Comparison of ENCODE assay signal across 8 cellular contexts in genomic region chr2:241686649-241687425, GRCh38. TPM values are rescaled to one million over a fixed set of nuclear protein-coding genes. Genes with fewer than 3 reads are reported as not detected.
DNase-seq lines count a peak whose midpoint lies in the region; ATAC-seq and TF ChIP-seq lines count a peak whose summit lies in the region.

Gene DTYMK, minus strand, starts transcription at chr2:241686815. Its CDS starts 32 bp downstream, at chr2:241686783.

- peak; percentile 86 for TF ChIP-seq POLR2A in GM15510 (IDR thresholded peaks at IDR 0.05; ENCODE audit: borderline replicate concordance, extremely low read depth, insufficient read length)
- peak; percentile 68 for TF ChIP-seq POLR2A in prostate gland (IDR thresholded peaks at IDR 0.05)

- H3K27ac Mint-ChIP-seq in T-helper 1 cell treated with Interleukin-12 subunit alpha and Interleukin-12 subunit beta and Interleukin-4 antibody, amounts not matched to agents 30 μg/mL and 1 μg/mL, for 36 hours = peak within 1 kb of the TSS; percentile 94

- 0% methylated on average over 46 of the region's 102 CpGs for WGBS in prostate gland

- H3K9me3 ChIP-seq in prostate gland = no peaks in the 10 kb centered on the region

- DNase-seq in NCI-H1694 treated with DMSO at 0.1 percent for 48 hours (lab: John Stamatoyannopoulos, UW) = peak; percentile 95
- DNase-seq in amniotic stem cell (lab: John Stamatoyannopoulos, UW) = peak; percentile 94
- DNase-seq in left cardiac atrium = peak; percentile 98
- DNase-seq in prostate gland (ENCODE audit: low spot score) = peak; percentile 97
- peak; percentile 95 for DNase-seq in ureter (ENCODE audit: low spot score)

- H3K27ac ChIP-seq in prostate gland = peak within 1 kb of the TSS; percentile 87 to 90

- H3K27me3 Mint-ChIP-seq in T-helper 1 cell treated with Interleukin-12 subunit alpha and Interleukin-12 subunit beta and Interleukin-4 antibody, amounts not matched to agents 30 μg/mL and 1 μg/mL, for 36 hours (ENCODE audit: low read depth) = no peaks in the 10 kb centered on the region

- no peaks in the 10 kb centered on the region for H3K36me3 ChIP-seq in prostate gland

- peaks cover 27% of the 10 kb centered on the region for H3K4me1 Mint-ChIP-seq in T-helper 1 cell treated with Interleukin-12 subunit alpha and Interleukin-12 subunit beta and Interleukin-4 antibody, amounts not matched to agents 30 μg/mL and 1 μg/mL, for 36 hours (ENCODE audit: low read depth)

- peaks cover 9% of the 10 kb centered on the region for H3K4me1 ChIP-seq in prostate gland (replicated peaks)

- H3K4me3 Mint-ChIP-seq in T-helper 1 cell treated with Interleukin-12 subunit alpha and Interleukin-12 subunit beta and Interleukin-4 antibody, amounts not matched to agents 30 μg/mL and 1 μg/mL, for 36 hours = peak within 1 kb of the TSS; percentile 89

- ATAC-seq in HG02884 (IDR thresholded peaks at IDR 0.05; ENCODE audit: unreplicated experiment) (peak; percentile 85), left cardiac atrium (peak; percentile 98 to 99)

- no peaks in the 10 kb centered on the region for H3K27me3 ChIP-seq in prostate gland (replicated peaks; ENCODE audit: insufficient read depth)

- H3K36me3 Mint-ChIP-seq in T-helper 1 cell treated with Interleukin-12 subunit alpha and Interleukin-12 subunit beta and Interleukin-4 antibody, amounts not matched to agents 30 μg/mL and 1 μg/mL, for 36 hours (ENCODE audit: low read depth) = peaks cover 12% of the 10 kb centered on the region

- no peaks in the 10 kb centered on the region for H3K9me3 Mint-ChIP-seq in T-helper 1 cell treated with Interleukin-12 subunit alpha and Interleukin-12 subunit beta and Interleukin-4 antibody, amounts not matched to agents 30 μg/mL and 1 μg/mL, for 36 hours

- peak within 1 kb of the TSS; percentile 81 to 88 for H3K4me3 ChIP-seq in prostate gland

- peak in 1 of 4 experiments; percentile 13 for TF ChIP-seq CTCF in prostate gland (IDR thresholded peaks at IDR 0.05)

- intact Hi-C loops in left cardiac atrium (cut with DNase I) = no loop called here
- intact Hi-C loops in prostate gland (cut with DNase I) = no loop called here

RNA-seq across cellular contexts. Expression of gene DTYMK, which starts in this region (rescaled TPM):
- total RNA-seq in left cardiac atrium (10 to 100 TPM in 1 of 2 donors, 1 to 10 TPM in 1; 9.8 to 14.3 TPM), prostate gland (10 to 100 TPM; 26.0 to 35.8 TPM), ureter (15.7 TPM)

Comparison
In these comparisons a context has a peak if more than half of its experiments do, and no peak if none do; other contexts are left out.
1. Peak in every context shown above with its lines: DNase-seq, ATAC-seq, H3K4me3 ChIP-seq and H3K27ac ChIP-seq.